Comparison of ENCODE assay signal across 9 cellular contexts in the genomic region with DNA sequence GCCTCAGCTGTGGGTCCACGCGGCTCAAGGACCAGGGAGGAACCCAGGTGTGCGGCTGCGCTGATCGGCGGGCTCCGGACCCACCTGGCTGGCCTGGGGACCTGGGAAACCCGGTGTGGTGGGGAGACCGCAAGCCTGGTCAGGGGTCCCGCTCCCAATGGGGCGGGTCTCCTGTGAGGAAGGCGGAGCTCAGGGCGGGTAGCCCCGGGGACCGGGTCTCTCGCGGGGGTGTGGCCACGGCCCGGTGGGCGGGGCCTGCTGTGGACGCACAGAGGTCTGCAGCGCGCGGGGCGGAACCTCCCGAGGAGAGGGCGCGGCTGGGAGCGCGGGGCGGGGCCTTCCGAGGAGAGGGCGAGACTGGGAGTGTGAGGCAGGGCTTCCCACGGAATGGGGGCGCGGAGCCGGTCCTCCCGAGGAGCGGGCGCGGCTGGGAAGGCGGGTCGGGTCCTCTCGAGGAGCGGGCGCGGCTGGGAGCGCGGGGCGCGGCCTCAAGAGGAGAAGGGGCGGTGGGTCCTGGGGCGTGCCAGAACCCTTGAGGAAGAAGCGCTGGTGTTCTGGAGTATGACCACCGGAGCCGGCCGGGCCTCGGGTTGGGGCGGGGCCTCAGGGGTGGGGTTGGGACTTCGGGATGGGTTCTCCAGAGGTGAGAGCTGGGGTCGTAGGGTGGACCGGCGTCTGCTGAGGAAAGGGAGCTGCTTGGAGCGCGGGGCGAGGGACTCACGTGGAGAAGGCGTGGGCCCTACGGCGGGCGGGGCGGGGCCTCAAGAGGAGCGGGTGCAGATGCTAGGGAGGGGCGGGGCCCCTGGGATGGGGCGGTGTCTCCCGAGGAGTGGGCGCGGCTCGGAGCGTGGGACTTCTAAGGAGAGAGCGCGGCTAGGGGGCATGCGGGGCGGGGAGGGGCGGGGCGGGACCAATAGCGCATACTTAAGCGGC. TPM values are rescaled to one million over a fixed set of nuclear protein-coding genes. Genes with fewer than 3 reads are reported as not detected.
A peak's percentile ranks its signal among the peaks of the same experiment; 100 is the strongest.
DNase-seq lines count a peak whose midpoint lies in the region; ATAC-seq and TF ChIP-seq lines count a peak whose summit lies in the region.
"Had no signal": no experiment of that assay in that cellular context is flagged by ENCODE, and none has a peak within 500 bp of the region (broad histone marks: within the 10 kb centered on the region; RNA-seq: fewer than 3 reads in every experiment).

No MANE protein-coding gene starts in this region.

- H3K36me3 ChIP-seq in DOHH2 (ENCODE audit: control insufficient read depth, low read length): no peaks in the 10 kb centered on the region

- peaks cover 5% of the 10 kb centered on the region; the same call in 1 of the 2 replicates for H3K27me3 ChIP-seq in DOHH2 (ENCODE audit: control insufficient read depth, low read length)

- H3K9me2 ChIP-seq in DOHH2 (replicated peaks; ENCODE audit: control insufficient read depth, low read length): no peaks in the 10 kb centered on the region

- no peaks in the 10 kb centered on the region for H3K9me3 ChIP-seq in DOHH2 (ENCODE audit: control insufficient read depth, insufficient read depth, low read length)

- H3K27ac ChIP-seq in DOHH2 (ENCODE audit: low read depth, low read length): no peak overlapping the region
- H3K27ac ChIP-seq: epithelial cell of prostate had no signal

- no peaks in the 10 kb centered on the region for H3F3A ChIP-seq in DOHH2 (ENCODE audit: control insufficient read depth, insufficient read depth)

- H4K20me1 ChIP-seq in DOHH2 (ENCODE audit: control insufficient read depth, insufficient read depth, low read depth, low read length): no peaks in the 10 kb centered on the region

- peak; percentile 63 for DNase-seq in NCI-H226
- peak; percentile 94 to 95 for DNase-seq in activated CD4-positive, alpha-beta T cell treated with anti-CD3 and anti-CD28 coated beads for 4 hours
- DNase-seq in choroid plexus epithelial cell (ENCODE audit: low read depth): peak; percentile 65
- DNase-seq in left lobe of liver (ENCODE audit: low spot score): peak; percentile 95
- DNase-seq in stimulated activated CD4-positive, alpha-beta T cell treated with anti-CD3 and anti-CD28 coated beads, Interleukin-2, amount 100 ng/mL, for 24 hours: peak; percentile 94

- TF ChIP-seq CTCF in DOHH2 (IDR thresholded peaks at IDR 0.05; ENCODE audit: low read depth, low read length, poor library complexity, severe bottlenecking) (no peak), choroid plexus epithelial cell (conservative IDR thresholded peaks at IDR 0.05; ENCODE audit: low read depth, low read length) (no peak)

- peak; percentile 62 for ATAC-seq in HG02884 (IDR thresholded peaks at IDR 0.05; ENCODE audit: unreplicated experiment)
- ATAC-seq in left lobe of liver: peak; percentile 83
- no peak for ATAC-seq in GM21447 (IDR thresholded peaks at IDR 0.05; ENCODE audit: unreplicated experiment)

- no peaks in the 10 kb centered on the region for H3K79me2 ChIP-seq in DOHH2 (ENCODE audit: control insufficient read depth, low read length)

- peaks cover 9% of the 10 kb centered on the region; the same call in 1 of the 2 replicates for H3K4me1 ChIP-seq in DOHH2 (ENCODE audit: control insufficient read depth, low read length)

- H3K4me2 ChIP-seq in DOHH2 (ENCODE audit: low read length): peak overlapping the region; percentile 98

- peak overlapping the region; percentile 79 for H3K4me3 ChIP-seq in DOHH2 (ENCODE audit: low read length)
- H3K4me3 ChIP-seq in choroid plexus epithelial cell (ENCODE audit: low read depth, low read length): peak overlapping the region; percentile 48

RNA-seq across cellular contexts. Expression of gene DGCR6L, which starts 20.8 kb away (rescaled TPM):
- total RNA-seq in left lobe of liver: 60.2 TPM

RNA-seq across cellular contexts. Expression of gene RTN4R, which starts 31.0 kb away (rescaled TPM):
- total RNA-seq in left lobe of liver: 10.9 TPM
